Comparison of ENCODE assay signal across 13 cellular contexts in the genomic region with DNA sequence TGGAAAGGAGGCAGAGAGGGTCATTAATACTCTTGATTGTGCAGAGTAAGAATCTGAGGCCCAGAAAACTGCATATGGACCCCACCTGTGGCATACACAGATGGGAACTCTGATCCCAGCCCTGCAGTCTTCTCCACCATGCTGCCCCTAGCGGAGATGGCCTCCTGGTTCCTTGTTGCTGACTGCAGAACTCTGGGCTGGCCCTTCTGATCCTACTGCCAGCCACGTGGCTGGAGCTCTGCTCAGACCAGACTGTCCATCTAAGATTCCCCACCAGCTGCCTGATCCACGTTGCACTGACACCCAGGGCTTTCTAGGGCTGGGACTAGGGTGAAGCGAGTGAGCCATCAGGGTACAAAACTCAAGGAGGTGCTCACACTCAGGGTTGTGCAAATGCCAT.
DNase-seq lines count a peak whose midpoint lies in the region; ATAC-seq and TF ChIP-seq lines count a peak whose summit lies in the region.
"Had no signal": no experiment of that assay in that cellular context is flagged by ENCODE, and none has a peak within 500 bp of the region (broad histone marks: within the 10 kb centered on the region; RNA-seq: fewer than 3 reads in every experiment).

No MANE protein-coding gene starts in this region.

- H3K4me1 Mint-ChIP-seq in HFFc6 (ENCODE audit: low read depth), result no peaks in the 10 kb centered on the region

- H3K18ac ChIP-seq in trophoblast cell (ENCODE audit: low read length), result no peak overlapping the region

- POLR2A ChIA-PET in PC-3 (lab: Charles Lee; ENCODE audit: unreplicated experiment), result no interaction called here

- no peaks in the 10 kb centered on the region for H4K20me1 ChIP-seq in PC-3 (ENCODE audit: low read length)

- no peak for ATAC-seq in PC-3
- no peak for ATAC-seq in GM18868 (IDR thresholded peaks at IDR 0.05; ENCODE audit: unreplicated experiment)
- ATAC-seq: SK-N-SH treated with all-trans-retinoic acid at 6 μM for 48 hours had no signal

- H4K12ac ChIP-seq in trophoblast cell (ENCODE audit: low read depth, low read length), result no peak overlapping the region

- peak; percentile 36 for TF ChIP-seq CTCF in C4-2B (conservative IDR thresholded peaks at IDR 0.05)
- peak; percentile 50 for TF ChIP-seq CTCF in HFFc6 (IDR thresholded peaks at IDR 0.05)
- peak; percentile 36 for TF ChIP-seq CTCF in PC-3 (conservative IDR thresholded peaks at IDR 0.05; ENCODE audit: low read depth, low read length)
- TF ChIP-seq CTCF in foreskin fibroblast (IDR thresholded peaks at IDR 0.05; ENCODE audit: low read depth, low read length), result peak; percentile 5
- TF ChIP-seq CTCF in uterus (IDR thresholded peaks at IDR 0.05), result no peak

- intact Hi-C loops in PC-3 (cut with micrococcal nuclease) (no loop called here), uterus (cut with DNase I; ENCODE audit: low total_unique reads) (no loop called here)

- no peak overlapping the region for H3K27ac ChIP-seq in C4-2B
- H3K27ac ChIP-seq in PC-3 (ENCODE audit: low read length), result no peak overlapping the region
- no peak overlapping the region for H3K27ac ChIP-seq in uterus
- H3K27ac ChIP-seq in trophoblast cell (ENCODE audit: low read depth, low read length), result no peak overlapping the region

- H3K79me2 ChIP-seq in PC-3 (ENCODE audit: low read length) (no peaks in the 10 kb centered on the region), trophoblast cell (ENCODE audit: control insufficient read depth, insufficient read depth, low read length, poor library complexity) (no peaks in the 10 kb centered on the region)

- no peaks in the 10 kb centered on the region for H3K36me3 ChIP-seq in PC-3 (ENCODE audit: low read depth, low read length)
- no peaks in the 10 kb centered on the region for H3K36me3 ChIP-seq in uterus
- no peaks in the 10 kb centered on the region for H3K36me3 ChIP-seq in trophoblast cell (ENCODE audit: control insufficient read depth in 1 of 2, insufficient read depth in 2 of 2, low read length in 2 of 2)

- H3K4me3 ChIP-seq in PC-3 (ENCODE audit: low read length) (no peak overlapping the region), foreskin fibroblast (ENCODE audit: low read depth in 1 of 2, low read length in 2 of 2) (no peak overlapping the region), uterus (no peak overlapping the region), trophoblast cell (ENCODE audit: low read depth, low read length) (no peak overlapping the region)

- H3F3A ChIP-seq in PC-3 (ENCODE audit: low read length, unreplicated experiment), result no peaks in the 10 kb centered on the region

- no peak for DNase-seq in HFFc6
- DNase-seq in PC-3, result peak; percentile 11
- DNase-seq in foreskin fibroblast, result no peak
- no peak for DNase-seq in foreskin melanocyte
- no peak for DNase-seq in uterus
- no peak for DNase-seq in trophoblast cell
- DNase-seq: CD4-positive, alpha-beta T cell; NCI-H1048; NCI-H510A treated with DMSO at 0.1 percent for 48 hours had no signal

- H3K9ac ChIP-seq in PC-3 (ENCODE audit: low read length), result no peak overlapping the region
- no peak overlapping the region for H3K9ac ChIP-seq in trophoblast cell (ENCODE audit: low read length)

- H3K36me3 Mint-ChIP-seq in HFFc6 (ENCODE audit: low read depth), result no peaks in the 10 kb centered on the region

- no peak overlapping the region for H4K91ac ChIP-seq in trophoblast cell (ENCODE audit: low read depth, low read length)

- no peaks in the 10 kb centered on the region for H3K9me3 Mint-ChIP-seq in HFFc6
- H3K9me3 Mint-ChIP-seq: CD4-positive, alpha-beta T cell; T-helper 1 cell treated with Interleukin-12 subunit alpha and Interleukin-12 subunit beta and Interleukin-4 antibody, amounts not matched to agents 30 μg/mL and 1 μg/mL, for 36 hours had no signal

- BruUV-seq in PC-3 (replicated peaks; lab: Mats Ljungman, UMichigan), result no TSS peak

- no peak overlapping the region for H2BK5ac ChIP-seq in trophoblast cell (ENCODE audit: low read depth, low read length, poor library complexity)

- H3K79me1 ChIP-seq in trophoblast cell (ENCODE audit: low read length), result no peaks in the 10 kb centered on the region

- no peak overlapping the region for H2AK5ac ChIP-seq in trophoblast cell (ENCODE audit: low read length)

- H3K27me3 ChIP-seq in PC-3 (ENCODE audit: low read length) (no peaks in the 10 kb centered on the region; the same call in 1 of the 2 replicates), uterus (no peaks in the 10 kb centered on the region), trophoblast cell (ENCODE audit: insufficient read depth, low read length) (no peaks in the 10 kb centered on the region)

- H3K4me3 Mint-ChIP-seq in HFFc6, result no peak overlapping the region
- H3K4me3 Mint-ChIP-seq: CD4-positive, alpha-beta T cell; T-helper 1 cell treated with Interleukin-12 subunit alpha and Interleukin-12 subunit beta and Interleukin-4 antibody, amounts not matched to agents 30 μg/mL and 1 μg/mL, for 36 hours had no signal

- H3K23ac ChIP-seq in trophoblast cell (ENCODE audit: low read length), result no peak overlapping the region

- H2BK120ac ChIP-seq in trophoblast cell (ENCODE audit: insufficient read depth, low read length, poor library complexity), result no peak overlapping the region

- no peak overlapping the region for H3K4ac ChIP-seq in trophoblast cell (ENCODE audit: low read depth, low read length)

- CTCF ChIA-PET in PC-3 (lab: Charles Lee), result no interaction called here

- no peak overlapping the region for H3K14ac ChIP-seq in trophoblast cell (ENCODE audit: low read length)

- H3K27me3 Mint-ChIP-seq in HFFc6 (ENCODE audit: insufficient read depth), result peaks cover 15% of the 10 kb centered on the region
- H3K27me3 Mint-ChIP-seq: CD4-positive, alpha-beta T cell had no signal

- no peak overlapping the region for H3K27ac Mint-ChIP-seq in HFFc6
- H3K27ac Mint-ChIP-seq: CD4-positive, alpha-beta T cell; T-helper 1 cell treated with Interleukin-12 subunit alpha and Interleukin-12 subunit beta and Interleukin-4 antibody, amounts not matched to agents 30 μg/mL and 1 μg/mL, for 36 hours had no signal

- no peak overlapping the region for H4K8ac ChIP-seq in trophoblast cell (ENCODE audit: low read depth, low read length)

- H2AFZ ChIP-seq in PC-3 (ENCODE audit: low read length), result no peak overlapping the region
- no peak overlapping the region for H2AFZ ChIP-seq in trophoblast cell (ENCODE audit: insufficient read depth, low read length, poor library complexity)

- no CpG with 5 or more reads among the region's 4 CpGs for WGBS in trophoblast cell (ENCODE audit: extremely low coverage, insufficient coverage, insufficient read length)

- H3K4me1 ChIP-seq in PC-3 (ENCODE audit: insufficient read depth, low read length) (no peaks in the 10 kb centered on the region), uterus (no peaks in the 10 kb centered on the region), trophoblast cell (ENCODE audit: control insufficient read depth in 1 of 2, insufficient read depth in 2 of 2, low read length in 2 of 2) (no peaks in the 10 kb centered on the region)

- H2BK12ac ChIP-seq in trophoblast cell (ENCODE audit: low read length), result no peak overlapping the region

- H3K9me3 ChIP-seq in PC-3 (ENCODE audit: low read length) (no peaks in the 10 kb centered on the region), uterus (no peaks in the 10 kb centered on the region), trophoblast cell (ENCODE audit: insufficient read depth, low read depth, low read length) (no peaks in the 10 kb centered on the region)

- H3K4me2 ChIP-seq in PC-3 (ENCODE audit: low read length), result no peak overlapping the region
- no peak overlapping the region for H3K4me2 ChIP-seq in trophoblast cell (ENCODE audit: low read length)

- no peak for TF ChIP-seq POLR2A in uterus (IDR thresholded peaks at IDR 0.05)

- no peaks in the 10 kb centered on the region for H3K9me2 ChIP-seq in PC-3 (replicated peaks; ENCODE audit: low read length)

Comparison
In these comparisons a context has a peak if more than half of its experiments do, and no peak if none do; other contexts are left out.
1. CTCF ChIP-seq: peak in C4-2B (single experiment), HFFc6 (single experiment), PC-3 (single experiment) and foreskin fibroblast (single experiment); none in uterus (0 of 4).